ENCODE assay signal across 9 cellular contexts in the genomic region with DNA sequence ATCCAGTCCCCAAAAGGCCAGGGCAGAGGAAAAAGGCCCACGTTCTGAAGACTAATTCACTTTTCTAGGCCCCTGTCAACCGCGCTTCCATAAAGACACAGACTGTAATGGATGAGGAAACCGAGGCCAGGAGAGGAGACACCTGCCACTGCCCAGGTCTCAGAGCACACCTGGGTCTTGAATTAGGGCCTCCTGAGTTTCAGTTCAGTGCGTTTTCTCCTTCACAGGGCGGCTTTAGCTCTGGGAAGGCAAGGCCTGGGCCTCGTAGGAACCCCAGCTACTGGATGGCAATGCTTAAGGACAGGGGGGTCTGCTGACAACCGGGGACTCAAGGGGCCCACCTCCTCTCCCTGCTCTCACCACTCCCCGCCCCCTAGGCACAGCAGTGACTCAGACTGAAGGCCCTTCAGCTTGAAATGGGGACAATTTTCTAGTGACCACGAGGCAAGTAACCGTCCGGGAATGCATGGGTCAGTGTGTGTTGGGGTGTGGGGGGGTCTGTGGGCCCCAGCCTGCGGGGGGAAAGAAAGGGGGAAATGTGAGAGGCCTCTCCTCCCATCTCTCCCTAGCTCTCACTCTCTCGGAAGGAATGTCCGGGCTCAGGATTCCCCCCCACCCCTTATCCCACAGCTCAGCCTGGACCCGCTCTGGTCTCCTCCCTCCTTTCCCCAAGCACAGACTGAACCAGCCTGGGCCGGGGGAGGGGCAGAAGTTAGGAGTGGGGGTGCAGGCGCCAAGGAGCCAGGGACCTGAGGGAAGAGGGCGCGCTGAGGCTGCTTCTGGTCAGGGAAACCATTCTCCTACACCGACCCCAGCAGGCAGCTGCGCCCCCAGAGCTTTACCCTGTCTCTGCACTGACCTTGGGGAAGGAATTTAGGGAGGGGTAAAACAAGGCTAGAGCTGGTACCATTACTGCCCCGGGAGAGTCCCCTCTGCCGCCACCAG. TPM values are rescaled to one million over a fixed set of nuclear protein-coding genes. Genes with fewer than 3 reads are reported as not detected.
DNase-seq lines count a peak whose midpoint lies in the region; ATAC-seq, FAIRE-seq and TF ChIP-seq lines count a peak whose summit lies in the region.
"Had no signal": no experiment of that assay in that cellular context is flagged by ENCODE, and none has a peak within 500 bp of the region (broad histone marks: within the 10 kb centered on the region; RNA-seq: fewer than 3 reads in every experiment).

No MANE protein-coding gene starts in this region.

- peak overlapping the region; percentile 29 to 60 (median 38) for H3K4me3 ChIP-seq in fibroblast of lung (replicated peaks in 1 of 4; ENCODE audit: control extremely low read depth in 1 of 4, insufficient read depth in 1 of 4, low read depth in 3 of 4, low read length in 4 of 4)
- peak overlapping the region in 3 of 4 donors; percentile 16 to 34 (median 34) for H3K4me3 ChIP-seq in pancreas

- no peaks in the 10 kb centered on the region for H4K20me1 ChIP-seq in fibroblast of lung (ENCODE audit: control insufficient read depth, extremely low read depth, insufficient read depth, low read length)

- H3K4me1 ChIP-seq in ES-I3 (ENCODE audit: insufficient read depth, low read length), result peaks cover 45% of the 10 kb centered on the region
- peaks cover 77% of the 10 kb centered on the region for H3K4me1 ChIP-seq in fibroblast of lung (ENCODE audit: control insufficient read depth, extremely low read depth, insufficient read depth, low read length)
- peaks cover 0 to 10% (median 5%) of the 10 kb centered on the region in 3 donors for H3K4me1 ChIP-seq in pancreas

- no peak overlapping the region for H2AFZ ChIP-seq in fibroblast of lung (ENCODE audit: low read length)

- H3K9me3 ChIP-seq in ES-I3 (ENCODE audit: control insufficient read depth, insufficient read depth, low read length) (no peaks in the 10 kb centered on the region), fibroblast of lung (ENCODE audit: control insufficient read depth, insufficient read depth, low read depth, low read length) (no peaks in the 10 kb centered on the region), pancreas (no peaks in the 10 kb centered on the region)

- H3K27ac ChIP-seq in fibroblast of lung (ENCODE audit: insufficient read depth, low read length) (peak overlapping the region; percentile 96), pancreas (no peak overlapping the region)

- H3K27me3 ChIP-seq in fibroblast of lung (ENCODE audit: control insufficient read depth, insufficient read depth, low read length) (no peaks in the 10 kb centered on the region), pancreas (no peaks in the 10 kb centered on the region)

- H3K79me2 ChIP-seq in fibroblast of lung (ENCODE audit: control insufficient read depth, insufficient read depth, low read length), result peaks cover 48% of the 10 kb centered on the region

- TF ChIP-seq CTCF in fibroblast of lung (conservative IDR thresholded peaks at IDR 0.05 in 1 of 2, IDR thresholded peaks at IDR 0.05 in 1 of 2; ENCODE audit: low read depth in 1 of 2, low read length in 2 of 2), result no peak
- no peak for TF ChIP-seq CTCF in pancreas (IDR thresholded peaks at IDR 0.05)

- H3K36me3 ChIP-seq in ES-I3 (ENCODE audit: insufficient read depth, low read length), result no peaks in the 10 kb centered on the region
- peaks cover 3% of the 10 kb centered on the region for H3K36me3 ChIP-seq in fibroblast of lung (ENCODE audit: control insufficient read depth, insufficient read depth, low read length)
- peaks cover 0 to 20% (median 0%) of the 10 kb centered on the region in 3 donors for H3K36me3 ChIP-seq in pancreas

- FAIRE-seq in RCC 7860 (lab: Jason Lieb, UNC), result peak; percentile 62
- FAIRE-seq in pancreas (lab: Jason Lieb, UNC), result no peak

- intact Hi-C loops in pancreas (cut with DNase I), result loop anchor here in 1 of 3 donors (5.0 kb wide), 1 partner anchor 57 kb away; no protein-coding TSS in a partner anchor

- peak overlapping the region; percentile 91 for H3K4me2 ChIP-seq in fibroblast of lung (ENCODE audit: extremely low read depth, insufficient read depth, low read length)

- ATAC-seq in pancreas (peak; percentile 15 to 57 (median 24)), GM21390 (IDR thresholded peaks at IDR 0.05; ENCODE audit: unreplicated experiment) (no peak), GM21528 (IDR thresholded peaks at IDR 0.05; ENCODE audit: low FRiP score, unreplicated experiment) (no peak), GM19395 (IDR thresholded peaks at IDR 0.05; ENCODE audit: unreplicated experiment) (no peak), GM21367 (IDR thresholded peaks at IDR 0.05; ENCODE audit: unreplicated experiment) (no peak)

- DNase-seq in RCC 7860 (ENCODE audit: low spot score) (peak; percentile 92), fibroblast of lung (ENCODE audit: low read depth in 2 of 2) (peak; percentile 93 to 98), pancreas (peak in 1 of 6 donors; percentile 32)

- WGBS in pancreas, 2 donors, result 58 to 59% methylated on average over 21 to 24 of the region's 24 CpGs

- H3K9ac ChIP-seq in ES-I3 (ENCODE audit: low read depth, low read length) (peak overlapping the region; percentile 64), fibroblast of lung (ENCODE audit: insufficient read depth, low read length) (peak overlapping the region; percentile 41)

RNA-seq across cellular contexts. Expression of gene CREB3L1, which starts 17.2 kb away (rescaled TPM):
- total RNA-seq in fibroblast of lung, result 14.4 and 28.4 TPM in 2 replicates
- 18.8 and 31.2 TPM in 2 replicates for polyA plus RNA-seq in fibroblast of lung
- polyA plus RNA-seq in fibroblast of lung (2012), result 112 and 132 TPM in 2 replicates
- 267 and 318 TPM in 2 replicates for polyA minus RNA-seq in fibroblast of lung (ENCODE audit: low replicate concordance)
- total RNA-seq in pancreas, result 100 to 1,000 TPM in 1 of 6 donors, 10 to 100 TPM in 5; 26.3 to 129 (median 47.9) TPM
- polyA plus RNA-seq in pancreas, result 10 to 100 TPM; 40.1 to 59.1 TPM
- total RNA-seq: SK-MEL-5 had no signal

RNA-seq across cellular contexts. Expression of gene DGKZ, which starts 52.6 kb away (rescaled TPM):
- 24.9 and 35.5 TPM in 2 replicates for total RNA-seq in fibroblast of lung
- 16.4 and 26.1 TPM in 2 replicates for polyA plus RNA-seq in fibroblast of lung
- 34.5 and 44.0 TPM in 2 replicates for polyA plus RNA-seq in fibroblast of lung (2012)
- polyA minus RNA-seq in fibroblast of lung (ENCODE audit: low replicate concordance), result 71.9 and 76.7 TPM in 2 replicates
- total RNA-seq in pancreas, result 10 to 100 TPM; 34.1 to 46.3 (median 35.0) TPM
- polyA plus RNA-seq in pancreas, result 10 to 100 TPM; 81.1 to 88.8 TPM

Comparison
In these comparisons a context has a peak if more than half of its experiments do, and no peak if none do; other contexts are left out.
1. ATAC-seq: peak in pancreas (4 of 4); none in GM21390 (single experiment), GM21528 (single experiment), GM19395 (single experiment) and GM21367 (single experiment).